ENCODE assay signal across 29 cellular contexts in genomic region chr1:230794871-230795645, GRCh38. TPM values are rescaled to one million over a fixed set of nuclear protein-coding genes. Genes with fewer than 3 reads are reported as not detected.
DNase-seq lines count a peak whose midpoint lies in the region; ATAC-seq and TF ChIP-seq lines count a peak whose summit lies in the region.
"Had no signal": no experiment of that assay in that cellular context is flagged by ENCODE, and none has a peak within 500 bp of the region (broad histone marks: within the 10 kb centered on the region; RNA-seq: fewer than 3 reads in every experiment).

No MANE protein-coding gene starts in this region.

- intact Hi-C loops in esophagus squamous epithelium (cut with DNase I), result no loop called here

- peaks cover 0 to 32% (median 0%) of the 10 kb centered on the region in 4 donors for H3K27me3 ChIP-seq in esophagus squamous epithelium
- no peaks in the 10 kb centered on the region for H3K27me3 ChIP-seq in Peyer's patch
- H3K27me3 ChIP-seq: SJSA1 had no signal

- TF ChIP-seq POLR2A in esophagus squamous epithelium (IDR thresholded peaks at IDR 0.05) (no peak), Peyer's patch (IDR thresholded peaks at IDR 0.05) (no peak)

- no peak overlapping the region for H3K27ac ChIP-seq in esophagus squamous epithelium
- H3K27ac ChIP-seq in Peyer's patch, result no peak overlapping the region
- H3K27ac ChIP-seq: 22Rv1, C4-2B, SJSA1 had no signal

- H3K4me1 Mint-ChIP-seq in activated T-cell treated with anti-CD3 and anti-CD28 coated beads, Interleukin-2, amount 50 U/mL, for 72 hours (ENCODE audit: low read depth), result peaks cover 3% of the 10 kb centered on the region
- H3K4me1 Mint-ChIP-seq: B cell, IgD-negative memory B cell had no signal

- no peak for ATAC-seq in left lobe of liver
- no peak for ATAC-seq in activated T-cell treated with anti-CD3 and anti-CD28 coated beads, Interleukin-2, amount 50 U/mL, for 72 hours (replicated peaks in 1 of 2)
- ATAC-seq: CD8-positive, alpha-beta T cell; GM12878; PC-3 had no signal

- H3K36me3 Mint-ChIP-seq in activated T-cell treated with anti-CD3 and anti-CD28 coated beads, Interleukin-2, amount 50 U/mL, for 72 hours (ENCODE audit: insufficient read depth in 2 of 2), result no peaks in the 10 kb centered on the region
- H3K36me3 Mint-ChIP-seq: CD8-positive, alpha-beta T cell; IgD-negative memory B cell had no signal

- H3K27ac Mint-ChIP-seq in activated T-cell treated with anti-CD3 and anti-CD28 coated beads, Interleukin-2, amount 50 U/mL, for 72 hours, result no peak overlapping the region
- H3K27ac Mint-ChIP-seq: B cell; CD8-positive, alpha-beta T cell; IgD-negative memory B cell had no signal

- no peaks in the 10 kb centered on the region for H3K9me3 ChIP-seq in esophagus squamous epithelium
- H3K9me3 ChIP-seq in Peyer's patch, result no peaks in the 10 kb centered on the region
- H3K9me3 ChIP-seq: Caco-2, HAP-1, SJSA1 had no signal

- no peak overlapping the region for H3K4me3 Mint-ChIP-seq in activated T-cell treated with anti-CD3 and anti-CD28 coated beads, Interleukin-2, amount 50 U/mL, for 72 hours
- H3K4me3 Mint-ChIP-seq: B cell; CD8-positive, alpha-beta T cell; IgD-negative memory B cell had no signal

- WGBS in esophagus squamous epithelium, 2 donors, result 65 to 68% methylated on average over 4 to 7 of the region's 20 CpGs

- H3K4me3 ChIP-seq in esophagus squamous epithelium, result no peak overlapping the region
- no peak overlapping the region for H3K4me3 ChIP-seq in Peyer's patch
- H3K4me3 ChIP-seq: GM12878, HAP-1, SJSA1 had no signal

- no peaks in the 10 kb centered on the region for H3K4me1 ChIP-seq in esophagus squamous epithelium
- no peaks in the 10 kb centered on the region for H3K4me1 ChIP-seq in Peyer's patch
- H3K4me1 ChIP-seq: Caco-2, HAP-1, SJSA1 had no signal

- H3K27me3 Mint-ChIP-seq in activated T-cell treated with anti-CD3 and anti-CD28 coated beads, Interleukin-2, amount 50 U/mL, for 72 hours (ENCODE audit: low read depth), result peaks cover 16% of the 10 kb centered on the region

- DNase-seq in NCI-H82 (lab: John Stamatoyannopoulos, UW) (peak; percentile 26), NCI-H82 treated with DMSO at 0.1 percent for 48 hours (lab: John Stamatoyannopoulos, UW; ENCODE audit: unreplicated experiment) (no peak), ecto neural progenitor cell (ENCODE audit: low spot score) (peak; percentile 41), left lobe of liver (ENCODE audit: low spot score) (peak; percentile 26), retina (peak; percentile 12), esophagus squamous epithelium (lab: John Stamatoyannopoulos, UW) (no peak), Peyer's patch (no peak)
- DNase-seq in activated T-cell treated with anti-CD3 and anti-CD28 coated beads, Interleukin-2, amount 50 U/mL, for 72 hours, result no peak
- DNase-seq: CD8-positive, alpha-beta T cell; DMS79; GDM1; GOT3; NCI-H1048; NCI-H1436; NCI-H187 treated with DMSO at 0.1 percent for 48 hours; NCI-H345; NCI-H748 treated with DMSO at 0.1 percent for 48 hours; NK-92 treated with Interleukin-12 subunit alpha and Interleukin-12 subunit beta, amount 100 ng/mL, for 24 hours; Right ventricle myocardium superior; RPMI8226 had no signal

- H3K36me3 ChIP-seq in esophagus squamous epithelium, result no peaks in the 10 kb centered on the region
- H3K36me3 ChIP-seq in Peyer's patch, result no peaks in the 10 kb centered on the region
- H3K36me3 ChIP-seq: HAP-1, SJSA1 had no signal

- TF ChIP-seq CTCF in esophagus squamous epithelium (IDR thresholded peaks at IDR 0.05) (no peak), Peyer's patch (IDR thresholded peaks at IDR 0.05) (no peak)

- H3K9me3 Mint-ChIP-seq in activated T-cell treated with anti-CD3 and anti-CD28 coated beads, Interleukin-2, amount 50 U/mL, for 72 hours, result no peaks in the 10 kb centered on the region
- H3K9me3 Mint-ChIP-seq: CD8-positive, alpha-beta T cell; IgD-negative memory B cell had no signal

RNA-seq across cellular contexts. Expression of gene CAPN9, which starts 47.9 kb away (rescaled TPM):
- total RNA-seq in left lobe of liver, result not detected
- total RNA-seq in esophagus squamous epithelium, result under 1 TPM in 1 of 4 donors, not detected in 3; 0.38 TPM
- total RNA-seq in Peyer's patch, result 10 to 100 TPM; 23.7 to 43.1 (median 33.4) TPM
- not detected for total RNA-seq in activated T-cell treated with anti-CD3 and anti-CD28 coated beads, Interleukin-2, amount 50 U/mL, for 72 hours
- total RNA-seq: B cell; CD8-positive, alpha-beta T cell; GM12878; PC-3; SJSA1 had no signal

Comparison
In these comparisons a context has a peak if more than half of its experiments do, and no peak if none do; other contexts are left out.
1. DNase-seq: peak in NCI-H82 (single experiment), ecto neural progenitor cell (single experiment), left lobe of liver (single experiment) and retina (single experiment); none in NCI-H82 treated with DMSO at 0.1 percent for 48 hours (single experiment), esophagus squamous epithelium (single experiment), Peyer's patch (0 of 3) and activated T-cell treated with anti-CD3 and anti-CD28 coated beads, Interleukin-2, amount 50 U/mL, for 72 hours (0 of 2).
2. RNA of gene CAPN9, which starts 47.9 kb away (total RNA-seq): 23.7 to 43.1 TPM in Peyer's patch; not detected in left lobe of liver (single experiment), not detected in activated T-cell treated with anti-CD3 and anti-CD28 coated beads, Interleukin-2, amount 50 U/mL, for 72 hours and 0.38 TPM in esophagus squamous epithelium; every median in the first group is over 10 times any median in the second.